Comparison of ENCODE assay signal across 10 cellular contexts in genomic region chr19:13018037-13018914, GRCh38. TPM values are rescaled to one million over a fixed set of nuclear protein-coding genes. Genes with fewer than 3 reads are reported as not detected.
DNase-seq lines count a peak whose midpoint lies in the region; ATAC-seq and TF ChIP-seq lines count a peak whose summit lies in the region.
"Had no signal": no experiment of that assay in that cellular context is flagged by ENCODE, and none has a peak within 500 bp of the region (broad histone marks: within the 10 kb centered on the region; RNA-seq: fewer than 3 reads in every experiment).

No MANE protein-coding gene starts in this region.

- H3K79me2 ChIP-seq in smooth muscle cell (ENCODE audit: low read depth), result no peaks in the 10 kb centered on the region

- H4K20me1 ChIP-seq in smooth muscle cell (ENCODE audit: low read depth), result peaks cover 88% of the 10 kb centered on the region

- TF ChIP-seq CTCF in uterus (IDR thresholded peaks at IDR 0.05) (no peak), type B pancreatic cell (conservative IDR thresholded peaks at IDR 0.05) (no peak), smooth muscle cell (IDR thresholded peaks at IDR 0.05; ENCODE audit: borderline replicate concordance, insufficient read depth, poor library complexity, severe bottlenecking) (no peak)

- H3K27ac Mint-ChIP-seq in type B pancreatic cell, result no peak overlapping the region
- H3K27ac Mint-ChIP-seq: activated CD4-positive, alpha-beta T cell treated with anti-CD3 and anti-CD28 coated beads for 36 hours had no signal

- H3K9ac ChIP-seq in mucosa of rectum (ENCODE audit: low read depth in 1 of 2, low read length in 2 of 2), result peak overlapping the region in 1 of 2 donors; percentile 13
- H3K9ac ChIP-seq in smooth muscle cell (ENCODE audit: low read depth), result no peak overlapping the region

- peak in 1 of 2 donors; percentile 7 for TF ChIP-seq POLR2A in uterus (IDR thresholded peaks at IDR 0.05)

- H3K9me3 ChIP-seq in mucosa of rectum (ENCODE audit: control insufficient read depth in 2 of 2, low read length in 2 of 2) (no peaks in the 10 kb centered on the region), uterus (no peaks in the 10 kb centered on the region), smooth muscle cell (replicated peaks; ENCODE audit: low read depth) (no peaks in the 10 kb centered on the region)

- H3K4me1 ChIP-seq in mucosa of rectum (ENCODE audit: control insufficient read depth in 2 of 2, insufficient read depth in 2 of 2, low read length in 2 of 2) (peaks cover 26 to 36% of the 10 kb centered on the region in 2 donors), uterus (peaks cover 8 to 28% of the 10 kb centered on the region in 2 donors), smooth muscle cell (ENCODE audit: low read depth) (peaks cover 34% of the 10 kb centered on the region)

- H2AFZ ChIP-seq in smooth muscle cell (ENCODE audit: low read depth), result no peak overlapping the region

- ATAC-seq in GM18873 (IDR thresholded peaks at IDR 0.05; ENCODE audit: low FRiP score, unreplicated experiment), result no peak
- ATAC-seq: activated CD4-positive, alpha-beta T cell treated with anti-CD3 and anti-CD28 coated beads for 36 hours; HCT116 had no signal

- intact Hi-C loops in uterus (cut with DNase I; ENCODE audit: low total_unique reads), result no loop called here

- H3K4me3 Mint-ChIP-seq in type B pancreatic cell, result no peak overlapping the region
- H3K4me3 Mint-ChIP-seq: activated CD4-positive, alpha-beta T cell treated with anti-CD3 and anti-CD28 coated beads for 36 hours; central memory CD8-positive, alpha-beta T cell had no signal

- H3K27me3 ChIP-seq in mucosa of rectum (ENCODE audit: control insufficient read depth in 2 of 2, insufficient read depth in 2 of 2, low read length in 2 of 2) (peaks cover 0 to 2% of the 10 kb centered on the region in 2 donors), uterus (no peaks in the 10 kb centered on the region), smooth muscle cell (ENCODE audit: low read depth) (peaks cover 100% of the 10 kb centered on the region)

- H3K4me1 Mint-ChIP-seq in type B pancreatic cell (ENCODE audit: unreplicated experiment), result peaks cover 27% of the 10 kb centered on the region

- H3K27ac ChIP-seq in epithelial cell of prostate (peak overlapping the region; percentile 81), mucosa of rectum (ENCODE audit: low read depth in 2 of 2, low read length in 2 of 2) (peak overlapping the region; percentile 35 to 90), uterus (peak overlapping the region; percentile 95 to 99), smooth muscle cell (ENCODE audit: low read depth) (no peak overlapping the region)

- DNase-seq in NCI-H446 treated with DMSO at 0.1 percent for 48 hours (lab: John Stamatoyannopoulos, UW) (peak; percentile 78), epithelial cell of prostate (ENCODE audit: low read depth, low spot score) (no peak), uterus (peak; percentile 84 to 86), type B pancreatic cell (ENCODE audit: extremely low spot score, unreplicated experiment) (no peak), smooth muscle cell (lab: John Stamatoyannopoulos, UW; ENCODE audit: unreplicated experiment) (no peak)
- DNase-seq: activated CD4-positive, alpha-beta T cell treated with anti-CD3 and anti-CD28 coated beads for 36 hours had no signal

- H3F3A ChIP-seq in smooth muscle cell (ENCODE audit: low read depth), result no peaks in the 10 kb centered on the region

- no peaks in the 10 kb centered on the region for H3K9me3 Mint-ChIP-seq in type B pancreatic cell
- H3K9me3 Mint-ChIP-seq: central memory CD8-positive, alpha-beta T cell had no signal

- no peak overlapping the region for H3K4me2 ChIP-seq in smooth muscle cell

- 46% methylated on average over 17 of the region's 21 CpGs for WGBS in smooth muscle cell (ENCODE audit: low lambda C conversion rate)

- H3K4me3 ChIP-seq in mucosa of rectum (ENCODE audit: low read length in 2 of 2) (no peak overlapping the region), uterus (peak overlapping the region; percentile 1 to 29), smooth muscle cell (no peak overlapping the region)

- no peaks in the 10 kb centered on the region for H3K36me3 Mint-ChIP-seq in type B pancreatic cell

- H3K36me3 ChIP-seq in mucosa of rectum (ENCODE audit: control insufficient read depth in 2 of 2, insufficient read depth in 2 of 2, low read length in 2 of 2) (no peaks in the 10 kb centered on the region), uterus (no peaks in the 10 kb centered on the region), smooth muscle cell (ENCODE audit: low read depth) (no peaks in the 10 kb centered on the region)

- H3K27me3 Mint-ChIP-seq in type B pancreatic cell, result peaks cover 100% of the 10 kb centered on the region

RNA-seq across cellular contexts. Expression of gene NFIX, which starts 23.0 kb away (rescaled TPM):
- 100 to 1,000 TPM in 2 of 4 donors, 10 to 100 TPM in 2; 27.4 to 381 (median 78.4) TPM for total RNA-seq in uterus
- total RNA-seq in type B pancreatic cell (ENCODE audit: low replicate concordance), result 4.2 and 12.4 TPM in 2 replicates
- total RNA-seq in smooth muscle cell, result 2.3 TPM in 2 replicates
- polyA plus RNA-seq in smooth muscle cell, result 1.8 and 1.9 TPM in 2 replicates

RNA-seq across cellular contexts. Expression of gene DAND5, which starts 48.9 kb away (rescaled TPM):
- under 1 TPM in 1 of 4 donors, not detected in 3; 0.14 TPM for total RNA-seq in uterus
- total RNA-seq in type B pancreatic cell (ENCODE audit: low replicate concordance), result not detected in 2 replicates
- not detected in 2 replicates for total RNA-seq in smooth muscle cell
- polyA plus RNA-seq in smooth muscle cell, result 0.18 TPM in 1 of 2 replicates, not detected in the other

Comparison
In these comparisons a context has a peak if more than half of its experiments do, and no peak if none do; other contexts are left out.
1. DNase-seq: peak in NCI-H446 treated with DMSO at 0.1 percent for 48 hours (single experiment) and uterus (2 of 2); none in epithelial cell of prostate (single experiment), type B pancreatic cell (single experiment) and smooth muscle cell (single experiment).
2. H3K4me3 ChIP-seq: peak in uterus (2 of 2); none in mucosa of rectum (0 of 2) and smooth muscle cell (single experiment).